Comparison of ENCODE assay signal across 15 cellular contexts in genomic region chr6:15498640-15499039, GRCh38.
DNase-seq lines count a peak whose midpoint lies in the region; ATAC-seq, FAIRE-seq and TF ChIP-seq lines count a peak whose summit lies in the region.
"Had no signal": no experiment of that assay in that cellular context is flagged by ENCODE, and none has a peak within 500 bp of the region (broad histone marks: within the 10 kb centered on the region; RNA-seq: fewer than 3 reads in every experiment).

No MANE protein-coding gene starts in this region.

- no peak overlapping the region for H3K9ac ChIP-seq in H9 (ENCODE audit: extremely low read depth, insufficient read length, low read length)

- H4K8ac ChIP-seq in H9 (replicated peaks; ENCODE audit: insufficient read length, low read depth, low read length): no peak overlapping the region

- POLR2A ChIA-PET in CD8-positive, alpha-beta T cell (lab: Charles Lee): no interaction called here

- ATAC-seq in RWPE2 (ENCODE audit: low read depth): peak; percentile 84
- ATAC-seq in CD8-positive, alpha-beta T cell: no peak
- ATAC-seq: left ventricle myocardium superior had no signal

- no peak overlapping the region for H2BK15ac ChIP-seq in H9 (ENCODE audit: low read depth, low read length)

- H3K36me3 Mint-ChIP-seq in H9 (ENCODE audit: insufficient read depth in 1 of 3, low read depth in 3 of 3): peaks cover 80 to 88% (median 88%) of the 10 kb centered on the region in 3 experiments
- peaks cover 78% of the 10 kb centered on the region for H3K36me3 Mint-ChIP-seq in CD8-positive, alpha-beta T cell

- no peaks in the 10 kb centered on the region for H3K23me2 ChIP-seq in H9 (ENCODE audit: insufficient read length, low read depth, low read length, poor library complexity, severe bottlenecking)

- H2AK5ac ChIP-seq in H9 (ENCODE audit: insufficient read length, low read length): no peak overlapping the region

- DNase-seq in H9 (no peak), RWPE2 (ENCODE audit: low spot score) (no peak), erythroblast (lab: John Stamatoyannopoulos, UW) (peak; percentile 41 to 73), small intestine (peak; percentile 67), uterus (no peak), SK-N-DZ (ENCODE audit: low spot score) (no peak)
- DNase-seq in CD8-positive, alpha-beta T cell: no peak
- DNase-seq: activated naive CD4-positive, alpha-beta T cell treated with anti-CD3 and anti-CD28 coated beads, Interleukin-2, amount 50 U/mL, for 16 hours; colonic mucosa; left ventricle myocardium superior; naive B cell; NCI-H446 treated with DMSO at 0.1 percent for 48 hours; SIG-M5; T1000; testis had no signal

- TF ChIP-seq CTCF in H9 (conservative IDR thresholded peaks at IDR 0.05) (no peak), RWPE2 (IDR thresholded peaks at IDR 0.05; ENCODE audit: poor library complexity, severe bottlenecking) (no peak), uterus (IDR thresholded peaks at IDR 0.05) (no peak)
- no peak for TF ChIP-seq CTCF in CD8-positive, alpha-beta T cell (IDR thresholded peaks at IDR 0.05)

- no peak overlapping the region for H3K14ac ChIP-seq in H9 (ENCODE audit: insufficient read depth, low read length)

- no peaks in the 10 kb centered on the region; the same call in none of the 2 replicates for H3K27me3 Mint-ChIP-seq in H9 (ENCODE audit: low read depth)
- no peaks in the 10 kb centered on the region for H3K27me3 Mint-ChIP-seq in CD8-positive, alpha-beta T cell (ENCODE audit: low read depth)
- H3K27me3 Mint-ChIP-seq: naive B cell had no signal

- H4K20me1 ChIP-seq in H9 (ENCODE audit: control insufficient read depth, insufficient read depth, insufficient read length): peaks cover 3% of the 10 kb centered on the region

- H3K18ac ChIP-seq in H9 (ENCODE audit: insufficient read length, low read depth, low read length): no peak overlapping the region

- peaks cover 31% of the 10 kb centered on the region for H3K36me3 ChIP-seq in RWPE2 (ENCODE audit: low read depth)
- peaks cover 8 to 9% of the 10 kb centered on the region in 2 donors for H3K36me3 ChIP-seq in small intestine (ENCODE audit: control insufficient read depth in 2 of 2, insufficient read depth in 2 of 2, low read length in 2 of 2)
- no peaks in the 10 kb centered on the region for H3K36me3 ChIP-seq in uterus
- H3K36me3 ChIP-seq in CD8-positive, alpha-beta T cell (ENCODE audit: insufficient read depth, low read length): peaks cover 25% of the 10 kb centered on the region
- H3K36me3 ChIP-seq: colonic mucosa had no signal

- no peak overlapping the region for H4K5ac ChIP-seq in H9 (ENCODE audit: insufficient read length, low read depth, low read length)

- intact Hi-C loops in uterus (cut with DNase I; ENCODE audit: low total_unique reads): loop anchor here (10.0 kb wide), 1 partner anchor 264 kb away; no protein-coding TSS in a partner anchor
- intact Hi-C loops in CD8-positive, alpha-beta T cell (cut with DNase I, micrococcal nuclease): no loop called here

- H2BK120ac ChIP-seq in H9 (ENCODE audit: low read depth, low read length, poor library complexity, severe bottlenecking): no peak overlapping the region

- H3K4me3 ChIP-seq in RWPE2 (ENCODE audit: severe bottlenecking) (no peak overlapping the region), small intestine (ENCODE audit: low read depth in 1 of 2, low read length in 2 of 2) (no peak overlapping the region), uterus (no peak overlapping the region)
- no peak overlapping the region for H3K4me3 ChIP-seq in CD8-positive, alpha-beta T cell (ENCODE audit: low read depth, low read length)
- H3K4me3 ChIP-seq: colonic mucosa, testis had no signal

- peaks cover 31% of the 10 kb centered on the region for H3K79me2 ChIP-seq in H9 (ENCODE audit: insufficient read depth, low read length)

- no peak overlapping the region for H3T11ph ChIP-seq in H9 (ENCODE audit: low read length)

- H3K27me3 ChIP-seq in H9 (ENCODE audit: insufficient read depth, low read length) (no peaks in the 10 kb centered on the region), RWPE2 (ENCODE audit: insufficient read depth, poor library complexity, severe bottlenecking) (no peaks in the 10 kb centered on the region), small intestine (ENCODE audit: control insufficient read depth in 2 of 2, insufficient read depth in 2 of 2, low read length in 2 of 2) (no peaks in the 10 kb centered on the region), uterus (no peaks in the 10 kb centered on the region)
- H3K27me3 ChIP-seq in CD8-positive, alpha-beta T cell (ENCODE audit: insufficient read depth, low read length): no peaks in the 10 kb centered on the region
- H3K27me3 ChIP-seq: colonic mucosa, testis had no signal

- H4K91ac ChIP-seq in H9 (ENCODE audit: insufficient read length, low read depth, low read length): no peak overlapping the region

- CTCF ChIA-PET in CD8-positive, alpha-beta T cell (lab: Charles Lee): no interaction called here

- no peak for FAIRE-seq in small intestine (lab: Jason Lieb, UNC)

- no peak overlapping the region for H2BK5ac ChIP-seq in H9 (ENCODE audit: insufficient read length, low read length)

- H3K56ac ChIP-seq in H9 (ENCODE audit: insufficient read length, low read depth, low read length): no peak overlapping the region

- no peak overlapping the region for H3K23ac ChIP-seq in H9 (ENCODE audit: insufficient read length, low read depth, low read length)

- no peaks in the 10 kb centered on the region for H3K9me3 ChIP-seq in H9 (ENCODE audit: control insufficient read depth, low read depth, low read length)
- no peaks in the 10 kb centered on the region for H3K9me3 ChIP-seq in RWPE2 (ENCODE audit: severe bottlenecking)
- no peaks in the 10 kb centered on the region for H3K9me3 ChIP-seq in small intestine (ENCODE audit: control insufficient read depth, low read depth)
- H3K9me3 ChIP-seq in uterus: no peaks in the 10 kb centered on the region
- no peaks in the 10 kb centered on the region for H3K9me3 ChIP-seq in CD8-positive, alpha-beta T cell (ENCODE audit: low read length)
- H3K9me3 ChIP-seq: colonic mucosa, testis had no signal

- H3K4me2 ChIP-seq in H9 (ENCODE audit: insufficient read depth, insufficient read length, low read length): no peak overlapping the region

- no peaks in the 10 kb centered on the region for H3K9me3 Mint-ChIP-seq in H9
- H3K9me3 Mint-ChIP-seq in CD8-positive, alpha-beta T cell: no peaks in the 10 kb centered on the region
- H3K9me3 Mint-ChIP-seq: naive B cell had no signal

- TF ChIP-seq POLR2A in erythroblast (IDR thresholded peaks at IDR 0.05; ENCODE audit: low read length) (no peak), uterus (IDR thresholded peaks at IDR 0.05) (no peak)

- H3K79me1 ChIP-seq in H9 (ENCODE audit: insufficient read depth, low read depth, low read length, poor library complexity, severe bottlenecking): peaks cover 18% of the 10 kb centered on the region

- H2BK20ac ChIP-seq in H9 (ENCODE audit: low read depth, low read length, poor library complexity, severe bottlenecking): no peak overlapping the region

- H2AFZ ChIP-seq in H9 (ENCODE audit: low read length): no peak overlapping the region

- H3K27ac ChIP-seq in H9 (ENCODE audit: insufficient read length, low read depth, low read length): no peak overlapping the region
- no peak overlapping the region for H3K27ac ChIP-seq in RWPE2 (ENCODE audit: poor library complexity, severe bottlenecking)
- no peak overlapping the region for H3K27ac ChIP-seq in small intestine (ENCODE audit: low read depth in 1 of 2, low read length in 1 of 2)
- H3K27ac ChIP-seq in uterus: no peak overlapping the region
- no peak overlapping the region for H3K27ac ChIP-seq in CD8-positive, alpha-beta T cell (ENCODE audit: low read depth, low read length)
- H3K27ac ChIP-seq: colonic mucosa, testis had no signal

- H3K4me1 ChIP-seq in H9 (ENCODE audit: insufficient read depth, low read length) (0 out of 2 replicates have a peak, but pooled peaks cover 3% of the 10 kb centered on the region), RWPE2 (ENCODE audit: insufficient read depth, poor library complexity, severe bottlenecking) (peaks cover 13% of the 10 kb centered on the region), small intestine (ENCODE audit: control insufficient read depth in 2 of 2, insufficient read depth in 1 of 2, low read depth in 1 of 2, low read length in 1 of 2) (peaks cover 0 to 2% of the 10 kb centered on the region in 2 donors), uterus (peaks cover 0 to 7% of the 10 kb centered on the region in 2 donors)
- no peaks in the 10 kb centered on the region for H3K4me1 ChIP-seq in CD8-positive, alpha-beta T cell (ENCODE audit: insufficient read depth, low read length)
- H3K4me1 ChIP-seq: colonic mucosa had no signal

- WGBS in H9 (ENCODE audit: extremely low coverage, insufficient read length, low lambda C conversion rate): no CpG with 5 or more reads among the region's 12 CpGs
- WGBS in small intestine, 3 donors: 75 to 86% (median 85%) methylated on average over 12 of the region's 12 CpGs

- no peak overlapping the region for H2BK12ac ChIP-seq in H9 (ENCODE audit: insufficient read length, low read depth, low read length)

- no peak overlapping the region for H3K4me3 Mint-ChIP-seq in H9
- no peak overlapping the region for H3K4me3 Mint-ChIP-seq in CD8-positive, alpha-beta T cell
- H3K4me3 Mint-ChIP-seq: naive B cell had no signal

- no peak overlapping the region for H3K4ac ChIP-seq in H9 (ENCODE audit: low read depth, low read length)

- peak overlapping the region in 2 of 3 experiments; percentile 82 to 85; a peak in 3 of 7 replicates for H3K27ac Mint-ChIP-seq in H9
- H3K27ac Mint-ChIP-seq in CD8-positive, alpha-beta T cell: no peak overlapping the region

- H3K4me1 Mint-ChIP-seq in H9: peaks cover 24 to 28% of the 10 kb centered on the region in 2 experiments
- H3K4me1 Mint-ChIP-seq in CD8-positive, alpha-beta T cell (ENCODE audit: low read depth): peaks cover 3% of the 10 kb centered on the region

Comparison
In these comparisons a context has a peak if more than half of its experiments do, and no peak if none do; other contexts are left out.
1. DNase-seq: peak in erythroblast (2 of 2) and small intestine (single experiment); none in H9 (single experiment), RWPE2 (single experiment), uterus (0 of 2), SK-N-DZ (single experiment) and CD8-positive, alpha-beta T cell (0 of 7).